In genomic region chr13:57629821-57630235, GRCh38 we compare ENCODE assay signal across 8 cellular contexts. TPM values are rescaled to one million over a fixed set of nuclear protein-coding genes. Genes with fewer than 3 reads are reported as not detected.
DNase-seq lines count a peak whose midpoint lies in the region; ATAC-seq lines count a peak whose summit lies in the region.

No MANE protein-coding gene starts in this region.

- peaks cover 8% of the 10 kb centered on the region for H3K27me3 ChIP-seq in layer of hippocampus (ENCODE audit: control insufficient read depth, insufficient read depth, low read length)

- ATAC-seq in HG03064 (IDR thresholded peaks at IDR 0.05; ENCODE audit: low read depth, unreplicated experiment) (peak; percentile 52), HG03439 (IDR thresholded peaks at IDR 0.05; ENCODE audit: unreplicated experiment) (no peak)

- DNase-seq in COLO668 (lab: John Stamatoyannopoulos, UW; ENCODE audit: unreplicated experiment) (peak; percentile 93), T-helper 1 cell (peak in 4 of 5 donors; percentile 18 to 26 (median 23)), dermis microvascular lymphatic vessel endothelial cell (ENCODE audit: low read depth in 2 of 2) (peak; percentile 71 to 90), NCI-H526 treated with DMSO at 0.1 percent for 48 hours (lab: John Stamatoyannopoulos, UW) (no peak)
- peak; percentile 60 for DNase-seq in stimulated activated CD4-positive, alpha-beta T cell treated with anti-CD3 and anti-CD28 coated beads, Interleukin-1b, Interleukin-23, amount 100 ng/mL, for 48 hours

- H3K27ac ChIP-seq in layer of hippocampus (ENCODE audit: low read depth, low read length) = peak overlapping the region; percentile 30

RNA-seq across cellular contexts. Expression of gene PCDH17, which starts 1.7 kb away (rescaled TPM):
- total RNA-seq in dermis microvascular lymphatic vessel endothelial cell = 0.39 and 1.1 TPM in 2 replicates
